10 cellular contexts compared by ENCODE assay signal in the genomic region with DNA sequence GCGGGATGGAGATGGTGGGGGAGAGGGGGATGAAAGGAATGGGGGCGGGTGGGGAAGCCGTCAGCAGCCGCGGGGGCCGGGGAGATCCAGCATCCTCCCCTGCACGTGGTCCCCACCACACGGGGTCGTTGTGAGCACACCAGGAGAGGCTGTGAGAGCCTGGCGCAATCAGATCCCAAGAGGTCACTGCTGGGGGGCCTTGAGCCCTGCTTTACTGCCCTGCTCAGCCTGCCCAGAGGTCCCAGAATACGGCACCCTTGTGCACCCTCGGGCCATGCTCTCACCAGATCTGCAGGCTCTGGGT. TPM values are rescaled to one million over a fixed set of nuclear protein-coding genes. Genes with fewer than 3 reads are reported as not detected.
A peak's percentile ranks its signal among the peaks of the same experiment; 100 is the strongest.
DNase-seq lines count a peak whose midpoint lies in the region; ATAC-seq and TF ChIP-seq lines count a peak whose summit lies in the region.
"Had no signal": no experiment of that assay in that cellular context is flagged by ENCODE, and none has a peak within 500 bp of the region (broad histone marks: within the 10 kb centered on the region; RNA-seq: fewer than 3 reads in every experiment).

No MANE protein-coding gene starts in this region.

- H3K27ac Mint-ChIP-seq in activated CD4-positive, alpha-beta memory T cell treated with anti-CD3 and anti-CD28 coated beads, Interleukin-2, amount 10 ng/mL, durations not matched to agents 7 days and 5 days, result no peak overlapping the region
- H3K27ac Mint-ChIP-seq: natural killer cell had no signal

- H3K4me1 Mint-ChIP-seq in activated CD4-positive, alpha-beta memory T cell treated with anti-CD3 and anti-CD28 coated beads, Interleukin-2, amount 10 ng/mL, durations not matched to agents 7 days and 5 days, result no peaks in the 10 kb centered on the region
- H3K4me1 Mint-ChIP-seq: natural killer cell had no signal

- no peak for ATAC-seq in HG03280 (IDR thresholded peaks at IDR 0.05; ENCODE audit: unreplicated experiment)

- H3K4me3 Mint-ChIP-seq in activated CD4-positive, alpha-beta memory T cell treated with anti-CD3 and anti-CD28 coated beads, Interleukin-2, amount 10 ng/mL, durations not matched to agents 7 days and 5 days, result no peak overlapping the region
- H3K4me3 Mint-ChIP-seq: natural killer cell had no signal

- peaks cover 2% of the 10 kb centered on the region for H3K27me3 Mint-ChIP-seq in activated CD4-positive, alpha-beta memory T cell treated with anti-CD3 and anti-CD28 coated beads, Interleukin-2, amount 10 ng/mL, durations not matched to agents 7 days and 5 days

- DNase-seq in AG09309 (ENCODE audit: low read depth) (no peak), HCEC 1CT (peak; percentile 13), iPS-NIHi7 (ENCODE audit: extremely low spot score) (peak; percentile 92), kidney glomerular epithelial cell (lab: John Stamatoyannopoulos, UW) (no peak), NCI-H1417 (lab: John Stamatoyannopoulos, UW) (no peak), DMS114 treated with DMSO at 0.1 percent for 48 hours (lab: John Stamatoyannopoulos, UW; ENCODE audit: unreplicated experiment) (no peak)
- peak; percentile 32 for DNase-seq in activated CD4-positive, alpha-beta memory T cell treated with anti-CD3 and anti-CD28 coated beads, Interleukin-2, amount 10 ng/mL, durations not matched to agents 7 days and 5 days
- DNase-seq: natural killer cell had no signal

- H3K9me3 Mint-ChIP-seq in activated CD4-positive, alpha-beta memory T cell treated with anti-CD3 and anti-CD28 coated beads, Interleukin-2, amount 10 ng/mL, durations not matched to agents 7 days and 5 days, result no peaks in the 10 kb centered on the region
- H3K9me3 Mint-ChIP-seq: natural killer cell had no signal

- POLR2A ChIA-PET in activated CD4-positive, alpha-beta memory T cell treated with anti-CD3 and anti-CD28 coated beads, Interleukin-2, amount 10 ng/mL, durations not matched to agents 7 days and 5 days (lab: Charles Lee), result no interaction called here

- CTCF ChIA-PET in activated CD4-positive, alpha-beta memory T cell treated with anti-CD3 and anti-CD28 coated beads, Interleukin-2, amount 10 ng/mL, durations not matched to agents 7 days and 5 days (lab: Charles Lee), result interaction anchor here (1.0 kb wide), 1 partner anchor 278 kb away, joined by 4 read pairs; no protein-coding TSS in a partner anchor

- H3K4me3 ChIP-seq in AG09309 (ENCODE audit: control insufficient read depth, low read depth, low read length), result no peak overlapping the region

- TF ChIP-seq CTCF in AG09309 (IDR thresholded peaks at IDR 0.05; ENCODE audit: control insufficient read depth, insufficient read depth, low read depth, low read length, missing control alignments), result peak; percentile 50

- H3K36me3 Mint-ChIP-seq in activated CD4-positive, alpha-beta memory T cell treated with anti-CD3 and anti-CD28 coated beads, Interleukin-2, amount 10 ng/mL, durations not matched to agents 7 days and 5 days (ENCODE audit: low read depth), result no peaks in the 10 kb centered on the region
- H3K36me3 Mint-ChIP-seq: natural killer cell had no signal

RNA-seq across cellular contexts. Expression of gene CABP7, which starts 7.4 kb away (rescaled TPM):
- total RNA-seq in activated CD4-positive, alpha-beta memory T cell treated with anti-CD3 and anti-CD28 coated beads, Interleukin-2, amount 10 ng/mL, durations not matched to agents 7 days and 5 days, result under 1 TPM; 0.08 to 0.13 TPM
- total RNA-seq: activated CD8-positive, alpha-beta memory T cell treated with anti-CD3 and anti-CD28 coated beads for 36 hours had no signal

RNA-seq across cellular contexts. Expression of gene ZMAT5, which starts 39.6 kb away (rescaled TPM):
- total RNA-seq in activated CD4-positive, alpha-beta memory T cell treated with anti-CD3 and anti-CD28 coated beads, Interleukin-2, amount 10 ng/mL, durations not matched to agents 7 days and 5 days, result 10 to 100 TPM; 23.1 to 26.4 TPM

RNA-seq across cellular contexts. Expression of gene UQCR10, which starts 40.0 kb away (rescaled TPM):
- 10 to 100 TPM; 86.4 to 89.5 TPM for total RNA-seq in activated CD4-positive, alpha-beta memory T cell treated with anti-CD3 and anti-CD28 coated beads, Interleukin-2, amount 10 ng/mL, durations not matched to agents 7 days and 5 days

Comparison
In these comparisons a context has a peak if more than half of its experiments do, and no peak if none do; other contexts are left out.
1. DNase-seq: peak in HCEC 1CT (single experiment), activated CD4-positive, alpha-beta memory T cell treated with anti-CD3 and anti-CD28 coated beads, Interleukin-2, amount 10 ng/mL, durations not matched to agents 7 days and 5 days (single experiment) and iPS-NIHi7 (single experiment); none in AG09309 (single experiment), kidney glomerular epithelial cell (single experiment), NCI-H1417 (0 of 3) and DMS114 treated with DMSO at 0.1 percent for 48 hours (single experiment).